In genomic region chr6:34249469-34250370, GRCh38 we compare ENCODE assay signal across 8 cellular contexts. TPM values are rescaled to one million over a fixed set of nuclear protein-coding genes. Genes with fewer than 3 reads are reported as not detected.
DNase-seq lines count a peak whose midpoint lies in the region; ATAC-seq and TF ChIP-seq lines count a peak whose summit lies in the region.

No MANE protein-coding gene starts in this region.

- H3K27me3 ChIP-seq in BE2C: no peaks in the 10 kb centered on the region
- H3K27me3 ChIP-seq in HUES48 (ENCODE audit: control insufficient read depth, insufficient read depth, low read length): no peaks in the 10 kb centered on the region

- peak overlapping the region; percentile 70 for H3K9ac ChIP-seq in HUES48 (ENCODE audit: low read depth, low read length)

- H3K9me3 ChIP-seq in BE2C: no peaks in the 10 kb centered on the region
- no peaks in the 10 kb centered on the region for H3K9me3 ChIP-seq in HUES48 (ENCODE audit: control insufficient read depth, insufficient read depth, low read length)

- H3K36me3 Mint-ChIP-seq in chondrocyte (ENCODE audit: low read depth): no peaks in the 10 kb centered on the region
- H3K36me3 Mint-ChIP-seq in mesothelial cell of epicardium: no peaks in the 10 kb centered on the region

- H3K27ac Mint-ChIP-seq in chondrocyte (ENCODE audit: unreplicated experiment): peak overlapping the region; percentile 93
- H3K27ac Mint-ChIP-seq in mesothelial cell of epicardium: peak overlapping the region; percentile 91

- H3K36me3 ChIP-seq in BE2C (no peaks in the 10 kb centered on the region), HUES48 (ENCODE audit: control insufficient read depth, insufficient read depth, low read length) (peaks cover 5% of the 10 kb centered on the region)

- DNase-seq in BE2C (no peak), chondrocyte (ENCODE audit: low spot score) (peak; percentile 28), mesothelial cell of epicardium (ENCODE audit: low spot score in 2 of 2, unreplicated experiment in 2 of 2) (no peak), HPDE6-E6E7 (ENCODE audit: extremely low spot score) (no peak), NCI-H82 (lab: John Stamatoyannopoulos, UW) (no peak)
- no peak for DNase-seq in stimulated activated CD4-positive, alpha-beta T cell treated with anti-CD3 and anti-CD28 coated beads, Interleukin-1b, Interleukin-23, amount 100 ng/mL, for 48 hours

- peaks cover 32% of the 10 kb centered on the region for H3K4me1 Mint-ChIP-seq in chondrocyte (ENCODE audit: low read depth)
- peaks cover 8% of the 10 kb centered on the region for H3K4me1 Mint-ChIP-seq in mesothelial cell of epicardium

- no peak overlapping the region for H3K27ac ChIP-seq in HUES48 (ENCODE audit: low read depth, low read length)

- no peaks in the 10 kb centered on the region for H3K9me3 Mint-ChIP-seq in chondrocyte (ENCODE audit: low read depth)
- H3K9me3 Mint-ChIP-seq in mesothelial cell of epicardium: no peaks in the 10 kb centered on the region

- H3K4me1 ChIP-seq in BE2C (peaks cover 10% of the 10 kb centered on the region), HUES48 (ENCODE audit: control insufficient read depth, insufficient read depth, low read length) (peaks cover 9% of the 10 kb centered on the region; the same call in 1 of the 2 replicates)

- H3K27me3 Mint-ChIP-seq in chondrocyte (ENCODE audit: low read depth) (no peaks in the 10 kb centered on the region), mesothelial cell of epicardium (ENCODE audit: low read depth) (no peaks in the 10 kb centered on the region)

- TF ChIP-seq CTCF in BE2C (IDR thresholded peaks at IDR 0.05; ENCODE audit: low read depth, low read length) (no peak), chondrocyte (IDR thresholded peaks at IDR 0.05) (no peak), mesothelial cell of epicardium (IDR thresholded peaks at IDR 0.05; ENCODE audit: unreplicated experiment) (no peak)

- H3K4me3 Mint-ChIP-seq in chondrocyte (ENCODE audit: unreplicated experiment) (peak overlapping the region; percentile 90), mesothelial cell of epicardium (peak overlapping the region; percentile 89)

- peak; percentile 32 for ATAC-seq in GM19455 (IDR thresholded peaks at IDR 0.05; ENCODE audit: unreplicated experiment)

- peak overlapping the region; percentile 78 for H3K4me3 ChIP-seq in BE2C (ENCODE audit: low read depth, low read length)
- H3K4me3 ChIP-seq in HUES48 (ENCODE audit: low read depth, low read length): peak overlapping the region; percentile 94

RNA-seq across cellular contexts. Expression of gene SMIM29, which starts 0.9 kb away (rescaled TPM):
- polyA plus RNA-seq in BE2C (2012; ENCODE audit: insufficient read depth, insufficient read length, low read depth): 46.8 TPM
- 15.5 to 19.0 TPM (median 18.0 TPM) in 3 replicates for total RNA-seq in chondrocyte
- 8.4 to 8.9 TPM (median 8.6 TPM) in 3 replicates for total RNA-seq in mesothelial cell of epicardium

RNA-seq across cellular contexts. Expression of gene HMGA1, which starts 13.0 kb away (rescaled TPM):
- 155 TPM for polyA plus RNA-seq in BE2C (2012; ENCODE audit: insufficient read depth, insufficient read length, low read depth)
- total RNA-seq in chondrocyte (33.4 to 55.2 TPM (median 37.8 TPM) in 3 replicates), mesothelial cell of epicardium (213 to 222 TPM (median 216 TPM) in 3 replicates)
